In the genomic region with DNA sequence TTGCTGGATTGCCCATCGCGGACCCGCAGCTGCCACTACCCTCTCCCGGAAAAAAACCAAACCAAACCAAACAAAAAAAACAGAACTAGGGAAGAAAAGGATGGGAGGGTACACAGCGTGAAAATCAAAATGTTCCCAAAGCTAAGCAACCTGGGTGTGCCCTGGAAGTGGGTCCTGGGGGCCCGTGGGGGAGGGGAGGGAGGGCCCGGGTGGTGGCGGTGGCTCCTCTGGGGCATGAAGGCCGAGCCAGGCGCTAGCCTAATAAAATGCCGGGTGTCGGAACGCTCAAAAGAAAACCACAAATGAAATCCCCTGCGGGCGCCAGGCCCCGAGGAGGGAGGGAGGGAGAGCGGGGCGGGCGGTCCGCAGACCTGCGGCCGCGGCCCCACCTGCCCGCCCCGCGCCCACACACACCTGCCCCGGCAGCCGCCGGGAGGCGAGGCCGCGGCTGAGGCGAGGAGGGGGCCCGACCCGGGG, we compare ENCODE assay signal across 1 cellular context.
TF ChIP-seq lines count a peak whose summit lies in the region.

No MANE protein-coding gene starts in this region.

TF ChIP-seq in endothelial cell of umbilical vein, 7 proteins besides CTCF, POLR2A, EP300 and RAD21:
- TF ChIP-seq EZH2 (IDR thresholded peaks at IDR 0.05; ENCODE audit: borderline replicate concordance, low read depth, low read length, severe bottlenecking): no peak
- TF ChIP-seq, protein P1, sequence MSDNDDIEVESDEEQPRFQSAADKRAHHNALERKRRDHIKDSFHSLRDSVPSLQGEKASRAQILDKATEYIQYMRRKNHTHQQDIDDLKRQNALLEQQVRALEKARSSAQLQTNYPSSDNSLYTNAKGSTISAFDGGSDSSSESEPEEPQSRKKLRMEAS (IDR thresholded peaks at IDR 0.05; ENCODE audit: insufficient read depth, insufficient read length): no peak
- TF ChIP-seq MYC (IDR thresholded peaks at IDR 0.05; ENCODE audit: low read depth, low read length): no peak
- no peak for TF ChIP-seq GATA2 (IDR thresholded peaks at IDR 0.05; ENCODE audit: insufficient read depth, insufficient read length, low read depth, low read length)
- TF ChIP-seq FOS (IDR thresholded peaks at IDR 0.05; ENCODE audit: borderline replicate concordance, insufficient read depth, low read length): no peak
- TF ChIP-seq POLR2AphosphoS5 (IDR thresholded peaks at IDR 0.05; ENCODE audit: insufficient read depth, low read depth, low read length): no peak
- TF ChIP-seq JUN (IDR thresholded peaks at IDR 0.05; ENCODE audit: borderline replicate concordance, insufficient read depth, insufficient read length, low read depth): no peak
TF ChIP-seq in endothelial cell of umbilical vein: peak in this region for 0.
